In genomic region chr5:150173154-150173553, GRCh38 we compare ENCODE assay signal across 24 cellular contexts. TPM values are rescaled to one million over a fixed set of nuclear protein-coding genes. Genes with fewer than 3 reads are reported as not detected.
DNase-seq lines count a peak whose midpoint lies in the region; ATAC-seq, FAIRE-seq and TF ChIP-seq lines count a peak whose summit lies in the region.
"Had no signal": no experiment of that assay in that cellular context is flagged by ENCODE, and none has a peak within 500 bp of the region (broad histone marks: within the 10 kb centered on the region; RNA-seq: fewer than 3 reads in every experiment).

No MANE protein-coding gene starts in this region.

- TF ChIP-seq CTCF in Peyer's patch (IDR thresholded peaks at IDR 0.05) (no peak), H1 (IDR thresholded peaks at IDR 0.05; ENCODE audit: control extremely low read depth in 1 of 3, insufficient read depth in 1 of 3, low read depth in 1 of 3, low read length in 3 of 3) (no peak), type B pancreatic cell (conservative IDR thresholded peaks at IDR 0.05) (no peak), pancreas (IDR thresholded peaks at IDR 0.05) (no peak)

- WGBS in H1 (ENCODE audit: extremely low coverage in 1 of 2, insufficient coverage in 1 of 2, insufficient read length in 1 of 2, insufficient replicate concordance in 2 of 2, low coverage in 1 of 2, low lambda C conversion rate in 2 of 2, missing lambda C conversion rate in 1 of 2), 2 experiments, result 80% methylated on average over 3 of the region's 3 CpGs; no CpG with 5 or more reads in 1 of the 2 experiments
- WGBS in pancreas, 2 donors, result 75 to 81% methylated on average over 3 of the region's 3 CpGs

- H3K23me2 ChIP-seq in H1 (ENCODE audit: low read depth, low read length), result no peaks in the 10 kb centered on the region

- no peak overlapping the region for H2BK5ac ChIP-seq in H1 (ENCODE audit: low read depth, low read length)

- no peak overlapping the region for H3K23ac ChIP-seq in H1 (ENCODE audit: insufficient read length)

- H3K27me3 ChIP-seq in Peyer's patch (no peaks in the 10 kb centered on the region), H1 (replicated peaks in 1 of 4; ENCODE audit: control insufficient read depth in 3 of 4, extremely low read depth in 1 of 4, insufficient read depth in 3 of 4, low read length in 3 of 4) (peaks cover 21 to 42% (median 36%) of the 10 kb centered on the region in 4 experiments), mucosa of rectum (ENCODE audit: control insufficient read depth in 2 of 2, insufficient read depth in 2 of 2, low read length in 2 of 2) (no peaks in the 10 kb centered on the region), pancreas (no peaks in the 10 kb centered on the region)

- POLR2A ChIA-PET in H1 (lab: Charles Lee; ENCODE audit: partially characterized antibody), result interaction anchor here (1.0 to 1.1 kb wide), 2 partner anchors 9 to 41 kb away, joined by 3 to 5 read pairs; no protein-coding TSS in a partner anchor

- peak overlapping the region; percentile 7 for H3K4me3 Mint-ChIP-seq in type B pancreatic cell
- no peak overlapping the region for H3K4me3 Mint-ChIP-seq in stimulated activated naive B cell treated with anti-CD40 and anti-IgM and Interleukin-4, amounts not matched to agents 10 μg/mL and 1 μg/mL and 100 μg/mL, for 72 hours
- H3K4me3 Mint-ChIP-seq: IgD-negative memory B cell had no signal

- DNase-seq in Peyer's patch (peak in 2 of 3 donors; percentile 65 to 66), H1 (ENCODE audit: low read depth in 1 of 2, low spot score in 2 of 2) (no peak), type B pancreatic cell (ENCODE audit: extremely low spot score, unreplicated experiment) (no peak), pancreas (no peak), SIG-M5 treated with dmso at 0.1 percent for 504 hours (lab: John Stamatoyannopoulos, UW; ENCODE audit: unreplicated experiment) (no peak)
- DNase-seq in stimulated activated naive B cell treated with anti-CD40 and anti-IgM and Interleukin-4, amounts not matched to agents 10 μg/mL and 1 μg/mL and 100 μg/mL, for 72 hours, result no peak
- DNase-seq: 8988T; ACHN; Calu3; DMS79 treated with DMSO at 0.1 percent for 48 hours; MM.1S; NCI-H2029; NCI-H524 treated with DMSO at 0.1 percent for 48 hours; NCI-H774; NK-92 treated with Interleukin-12 subunit alpha and Interleukin-12 subunit beta, amount 100 ng/mL, for 24 hours; PC-3; Right ventricle myocardium superior; RPMI8226 had no signal

- no peak for TF ChIP-seq EP300 in H1 (IDR thresholded peaks at IDR 0.05; ENCODE audit: borderline replicate concordance in 1 of 2, low read depth in 2 of 2, low read length in 2 of 2)

- no peak overlapping the region for H3K4ac ChIP-seq in H1 (replicated peaks; ENCODE audit: insufficient read length, low read depth, low read length)

- no peak overlapping the region for H3K4me3 ChIP-seq in Peyer's patch
- H3K4me3 ChIP-seq in H1 (ENCODE audit: extremely low read depth in 1 of 4, insufficient read depth in 2 of 4, low read depth in 3 of 4, low read length in 4 of 4), result no peak overlapping the region
- peak overlapping the region in 1 of 2 donors; percentile 13 for H3K4me3 ChIP-seq in mucosa of rectum (ENCODE audit: low read length in 2 of 2)
- no peak overlapping the region for H3K4me3 ChIP-seq in pancreas

- H3K79me1 ChIP-seq in H1 (ENCODE audit: low read depth, low read length), result no peaks in the 10 kb centered on the region; the same call in 1 of the 2 replicates

- H3K9ac ChIP-seq in H1 (replicated peaks in 1 of 4; ENCODE audit: extremely low read depth in 1 of 4, low read depth in 3 of 4, low read length in 3 of 4) (no peak overlapping the region), mucosa of rectum (ENCODE audit: low read depth in 1 of 2, low read length in 2 of 2) (no peak overlapping the region)
- H3K9ac ChIP-seq: KMS-11 had no signal

- peaks cover 0 to 1% of the 10 kb centered on the region in 2 experiments for H4K20me1 ChIP-seq in H1 (replicated peaks in 1 of 2; ENCODE audit: control insufficient read depth in 1 of 2, insufficient read depth in 2 of 2, low read length in 2 of 2)

- H3K14ac ChIP-seq in H1 (ENCODE audit: insufficient read length), result no peak overlapping the region

- FAIRE-seq in H1 (lab: Jason Lieb, UNC) (no peak), pancreas (lab: Jason Lieb, UNC) (no peak)
- FAIRE-seq: GM12892, H54 had no signal

- no peak overlapping the region for H2AK5ac ChIP-seq in H1 (ENCODE audit: low read depth, low read length)

- CTCF ChIA-PET in H1 (lab: Charles Lee; ENCODE audit: partially characterized antibody), result interaction anchor here (0.9 to 17.8 kb wide), 21 partner anchors 8 to 178 kb away, joined by 3 to 406 read pairs (median 5); partner anchors contain the start of genes ARSI, CDX1, PDGFRB and SLC6A7

- no peak overlapping the region for H3K4me2 ChIP-seq in H1 (ENCODE audit: insufficient read depth in 1 of 2, low read depth in 2 of 2, low read length in 2 of 2)
- H3K4me2 ChIP-seq: KMS-11 had no signal

- intact Hi-C loops in pancreas (cut with DNase I), result no loop called here

- H3K36me3 Mint-ChIP-seq in type B pancreatic cell, result no peaks in the 10 kb centered on the region
- no peaks in the 10 kb centered on the region for H3K36me3 Mint-ChIP-seq in stimulated activated naive B cell treated with anti-CD40 and anti-IgM and Interleukin-4, amounts not matched to agents 10 μg/mL and 1 μg/mL and 100 μg/mL, for 72 hours
- H3K36me3 Mint-ChIP-seq: IgD-negative memory B cell had no signal

- H3K27ac Mint-ChIP-seq in type B pancreatic cell, result peak overlapping the region; percentile 44
- no peak overlapping the region for H3K27ac Mint-ChIP-seq in stimulated activated naive B cell treated with anti-CD40 and anti-IgM and Interleukin-4, amounts not matched to agents 10 μg/mL and 1 μg/mL and 100 μg/mL, for 72 hours
- H3K27ac Mint-ChIP-seq: IgD-negative memory B cell had no signal

- no peak overlapping the region for H2BK20ac ChIP-seq in H1 (ENCODE audit: low read length)

- H4K8ac ChIP-seq in H1 (ENCODE audit: extremely low read depth, insufficient read depth, low read length), result no peak overlapping the region

- H2BK12ac ChIP-seq in H1 (ENCODE audit: low read depth, low read length), result no peak overlapping the region

- no peaks in the 10 kb centered on the region for H3K9me3 ChIP-seq in Peyer's patch
- no peaks in the 10 kb centered on the region for H3K9me3 ChIP-seq in H1 (ENCODE audit: insufficient read depth in 2 of 2, low read depth in 1 of 2, low read length in 1 of 2)
- H3K9me3 ChIP-seq in mucosa of rectum (ENCODE audit: control insufficient read depth in 2 of 2, low read length in 2 of 2), result no peaks in the 10 kb centered on the region
- no peaks in the 10 kb centered on the region for H3K9me3 ChIP-seq in pancreas

- no peaks in the 10 kb centered on the region for H3K79me2 ChIP-seq in H1 (ENCODE audit: control insufficient read depth in 1 of 2, insufficient read depth in 2 of 2, low read length in 2 of 2)

- no peaks in the 10 kb centered on the region for H3K9me3 Mint-ChIP-seq in type B pancreatic cell
- no peaks in the 10 kb centered on the region for H3K9me3 Mint-ChIP-seq in stimulated activated naive B cell treated with anti-CD40 and anti-IgM and Interleukin-4, amounts not matched to agents 10 μg/mL and 1 μg/mL and 100 μg/mL, for 72 hours
- H3K9me3 Mint-ChIP-seq: IgD-negative memory B cell had no signal

- ATAC-seq in pancreas, result no peak
- ATAC-seq in stimulated activated naive B cell treated with anti-CD40 and anti-IgM and Interleukin-4, amounts not matched to agents 10 μg/mL and 1 μg/mL and 100 μg/mL, for 72 hours (replicated peaks), result no peak
- ATAC-seq: PC-3 had no signal

- H2AFZ ChIP-seq in H1 (ENCODE audit: low read length), result no peak overlapping the region

- no peak for TF ChIP-seq RAD21 in H1 (IDR thresholded peaks at IDR 0.05 in 1 of 2, conservative IDR thresholded peaks at IDR 0.05 in 1 of 2; ENCODE audit: low read depth in 2 of 2, low read length in 2 of 2)

- H3K27ac ChIP-seq in Peyer's patch (peak overlapping the region in 3 of 4 donors; percentile 27 to 63 (median 57)), H1 (ENCODE audit: low read depth, low read length) (no peak overlapping the region), mucosa of rectum (ENCODE audit: low read depth in 2 of 2, low read length in 2 of 2) (peak overlapping the region; percentile 18 to 69), pancreas (no peak overlapping the region)
- H3K27ac ChIP-seq: KMS-11 had no signal

- no peak overlapping the region for H2BK120ac ChIP-seq in H1 (replicated peaks; ENCODE audit: low read depth, low read length)

- peak overlapping the region; percentile 19; the same call in 1 of the 2 replicates for H3K18ac ChIP-seq in H1 (ENCODE audit: extremely low read depth, low read length)

- H3K27me3 Mint-ChIP-seq in type B pancreatic cell, result peaks cover 30% of the 10 kb centered on the region
- peaks cover 45 to 62% of the 10 kb centered on the region in 2 donors for H3K27me3 Mint-ChIP-seq in stimulated activated naive B cell treated with anti-CD40 and anti-IgM and Interleukin-4, amounts not matched to agents 10 μg/mL and 1 μg/mL and 100 μg/mL, for 72 hours

- H4K5ac ChIP-seq in H1 (ENCODE audit: insufficient read length, low read depth, low read length), result no peak overlapping the region

- H4K91ac ChIP-seq in H1 (replicated peaks; ENCODE audit: insufficient read length, low read length), result no peak overlapping the region

- TF ChIP-seq POLR2A in Peyer's patch (IDR thresholded peaks at IDR 0.05) (peak in 1 of 2 donors; percentile 40), H1 (IDR thresholded peaks at IDR 0.05; ENCODE audit: control extremely low read depth in 1 of 2, low read depth in 2 of 2, low read length in 2 of 2) (no peak)

- H3K4me1 Mint-ChIP-seq in type B pancreatic cell (ENCODE audit: unreplicated experiment), result peaks cover 24% of the 10 kb centered on the region
- H3K4me1 Mint-ChIP-seq in stimulated activated naive B cell treated with anti-CD40 and anti-IgM and Interleukin-4, amounts not matched to agents 10 μg/mL and 1 μg/mL and 100 μg/mL, for 72 hours, result no peaks in the 10 kb centered on the region
- H3K4me1 Mint-ChIP-seq: IgD-negative memory B cell had no signal

- H3K36me3 ChIP-seq in Peyer's patch, result peaks cover 0 to 12% (median 0%) of the 10 kb centered on the region in 3 donors
- no peaks in the 10 kb centered on the region for H3K36me3 ChIP-seq in H1 (ENCODE audit: control insufficient read depth in 2 of 4, insufficient read depth in 4 of 4, low read length in 3 of 4)
- H3K36me3 ChIP-seq in mucosa of rectum (ENCODE audit: control insufficient read depth in 2 of 2, insufficient read depth in 2 of 2, low read length in 2 of 2), result peaks cover 28 to 40% of the 10 kb centered on the region in 2 donors
- H3K36me3 ChIP-seq in pancreas, result no peaks in the 10 kb centered on the region

- H3K56ac ChIP-seq in H1 (replicated peaks; ENCODE audit: insufficient read length, low read depth, low read length), result no peak overlapping the region

- 0 out of 2 replicates have a peak overlapping the region, but pooled peaks have one; percentile 19 for H2BK15ac ChIP-seq in H1 (ENCODE audit: low read length)

- H3K4me1 ChIP-seq in Peyer's patch (peaks cover 0 to 70% (median under 1%) of the 10 kb centered on the region in 4 donors), H1 (replicated peaks in 1 of 4; ENCODE audit: control insufficient read depth in 3 of 4, insufficient read depth in 4 of 4, low read length in 3 of 4) (no peaks in the 10 kb centered on the region; a peak in 1 of 7 replicates), mucosa of rectum (ENCODE audit: control insufficient read depth in 2 of 2, insufficient read depth in 2 of 2, low read length in 2 of 2) (peaks cover 62 to 79% of the 10 kb centered on the region in 2 donors), pancreas (no peaks in the 10 kb centered on the region)

RNA-seq across cellular contexts. Expression of gene CDX1, which starts 6.6 kb away (rescaled TPM):
- 100 to 1,000 TPM; 177 to 429 (median 370) TPM for total RNA-seq in Peyer's patch
- total RNA-seq in H1 (2021; fragmentation: NEBNext Ultra II Directional; extraction: Animal tissue kit (Norgen Biotek cat#: 25700)), result not detected in 2 replicates
- 0.06 TPM in 1 of 2 replicates, not detected in the other for polyA plus RNA-seq in H1 (2011; rRNA removed)
- not detected for polyA plus RNA-seq in H1 (2011; cell fraction: cytosol; rRNA removed)
- polyA plus RNA-seq in H1 (2011; cell fraction: nucleus; rRNA removed), result not detected
- not detected in 4 replicates for polyA plus RNA-seq in H1 (2012, experiment 1 of 2)
- polyA plus RNA-seq in H1 (2012, experiment 2 of 2), result 0.13 TPM
- polyA plus RNA-seq in H1 (2013, experiment 1 of 2), result 0.06 TPM
- polyA plus RNA-seq in H1 (2013, experiment 2 of 2), result 0.04 TPM
- polyA minus RNA-seq in H1 (2011; rRNA and poly(A)+ RNA removed), result not detected in 2 replicates
- polyA minus RNA-seq in H1 (2011; cell fraction: cytosol; rRNA and poly(A)+ RNA removed), result not detected
- not detected for polyA minus RNA-seq in H1 (2011; cell fraction: nucleus; rRNA and poly(A)+ RNA removed)
- total RNA-seq in type B pancreatic cell (ENCODE audit: low replicate concordance), result 5.0 and 13.4 TPM in 2 replicates
- total RNA-seq in pancreas, result under 1 TPM in 2 of 6 donors, not detected in 4; 0.13 to 0.16 TPM
- under 1 TPM in 1 of 2 donors, not detected in 1; 0.19 TPM for polyA plus RNA-seq in pancreas
- total RNA-seq: Calu3, PC-3, Right ventricle myocardium superior had no signal
- polyA plus RNA-seq: IgD-negative memory B cell had no signal

RNA-seq across cellular contexts. Expression of gene SLC6A7, which starts 16.7 kb away (rescaled TPM):
- total RNA-seq in Peyer's patch (10 to 100 TPM; 12.3 to 41.6 (median 19.9) TPM), type B pancreatic cell (ENCODE audit: low replicate concordance) (0.10 and 0.38 TPM in 2 replicates), pancreas (not detected)
- 0.07 TPM in 1 of 2 replicates, not detected in the other for total RNA-seq in H1 (2021; fragmentation: NEBNext Ultra II Directional; extraction: Animal tissue kit (Norgen Biotek cat#: 25700))
- polyA plus RNA-seq in H1 (2011; rRNA removed) (0.02 and 0.12 TPM in 2 replicates), pancreas (not detected)
- polyA plus RNA-seq in H1 (2011; cell fraction: cytosol; rRNA removed), result 0.04 TPM
- 0.58 TPM for polyA plus RNA-seq in H1 (2011; cell fraction: nucleus; rRNA removed)
- 0.09 to 0.13 TPM (median 0.11 TPM) in 3 of 4 replicates, not detected in the other for polyA plus RNA-seq in H1 (2012, experiment 1 of 2)
- polyA plus RNA-seq in H1 (2012, experiment 2 of 2), result not detected
- 0.06 TPM for polyA plus RNA-seq in H1 (2013, experiment 1 of 2)
- polyA plus RNA-seq in H1 (2013, experiment 2 of 2), result 0.06 TPM
- polyA minus RNA-seq in H1 (2011; rRNA and poly(A)+ RNA removed), result 0.41 TPM in 1 of 2 replicates, not detected in the other
- polyA minus RNA-seq in H1 (2011; cell fraction: cytosol; rRNA and poly(A)+ RNA removed), result not detected
- not detected for polyA minus RNA-seq in H1 (2011; cell fraction: nucleus; rRNA and poly(A)+ RNA removed)
- total RNA-seq: Calu3, Right ventricle myocardium superior had no signal
- polyA plus RNA-seq: BJ, IgD-negative memory B cell had no signal

RNA-seq across cellular contexts. Expression of gene PDGFRB, which starts 17.5 kb away (rescaled TPM):
- total RNA-seq in Peyer's patch, result 10 to 100 TPM; 17.5 to 87.5 (median 31.2) TPM
- 13.7 and 15.9 TPM in 2 replicates for total RNA-seq in H1 (2021; fragmentation: NEBNext Ultra II Directional; extraction: Animal tissue kit (Norgen Biotek cat#: 25700))
- 4.2 and 5.9 TPM in 2 replicates for polyA plus RNA-seq in H1 (2011; rRNA removed)
- polyA plus RNA-seq in H1 (2011; cell fraction: cytosol; rRNA removed), result 3.6 TPM
- 12.1 TPM for polyA plus RNA-seq in H1 (2011; cell fraction: nucleus; rRNA removed)
- 4.0 to 5.6 TPM (median 5.0 TPM) in 4 replicates for polyA plus RNA-seq in H1 (2012, experiment 1 of 2)
- 3.9 TPM for polyA plus RNA-seq in H1 (2012, experiment 2 of 2)
- polyA plus RNA-seq in H1 (2013, experiment 1 of 2), result 14.2 TPM
- polyA plus RNA-seq in H1 (2013, experiment 2 of 2), result 15.0 TPM
- polyA minus RNA-seq in H1 (2011; rRNA and poly(A)+ RNA removed), result 15.1 and 15.7 TPM in 2 replicates
- 6.9 TPM for polyA minus RNA-seq in H1 (2011; cell fraction: cytosol; rRNA and poly(A)+ RNA removed)
- 21.7 TPM for polyA minus RNA-seq in H1 (2011; cell fraction: nucleus; rRNA and poly(A)+ RNA removed)
- total RNA-seq in type B pancreatic cell (ENCODE audit: low replicate concordance), result 3.3 and 74.8 TPM in 2 replicates
- 10 to 100 TPM in 4 of 6 donors, 1 to 10 TPM in 2; 7.2 to 48.6 (median 15.6) TPM for total RNA-seq in pancreas
- 10 to 100 TPM; 11.5 to 17.0 TPM for polyA plus RNA-seq in pancreas
- total RNA-seq: Calu3 had no signal

Comparison
In these comparisons a context has a peak if more than half of its experiments do, and no peak if none do; other contexts are left out.
1. DNase-seq: peak in Peyer's patch (2 of 3); none in H1 (0 of 2), type B pancreatic cell (single experiment), pancreas (0 of 6), stimulated activated naive B cell treated with anti-CD40 and anti-IgM and Interleukin-4, amounts not matched to agents 10 μg/mL and 1 μg/mL and 100 μg/mL, for 72 hours (single experiment) and SIG-M5 treated with dmso at 0.1 percent for 504 hours (single experiment).
2. H3K27ac ChIP-seq: peak in Peyer's patch (3 of 4) and mucosa of rectum (2 of 2); none in H1 (single experiment) and pancreas (0 of 4).
3. RNA of gene CDX1, which starts 6.6 kb away (total RNA-seq): 177 to 429 TPM in Peyer's patch; 5.0 to 13.4 TPM in type B pancreatic cell, not detected in H1 and 0.13 to 0.16 TPM in pancreas; every median in the first group is over 10 times any median in the second.